Comparison of ENCODE assay signal across 8 cellular contexts in the genomic region with DNA sequence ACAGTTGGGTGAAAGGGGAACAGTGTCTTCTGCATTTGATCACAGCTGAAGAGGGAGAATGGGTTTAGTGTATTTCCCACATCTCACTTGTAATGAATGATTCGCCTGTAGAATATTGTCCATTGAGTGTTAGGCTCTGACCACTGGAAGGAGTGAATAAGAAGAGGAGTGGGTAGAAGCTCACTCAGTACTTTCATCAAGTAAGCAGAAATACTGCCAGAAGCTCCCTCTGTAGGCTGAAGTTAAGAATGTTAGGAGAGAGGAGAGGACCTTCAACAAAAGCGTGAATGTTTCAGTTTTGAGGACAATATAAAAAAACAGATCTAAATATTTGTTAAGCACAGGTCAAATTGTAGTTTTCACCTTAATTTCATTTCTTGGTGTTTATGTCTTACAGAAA. TPM values are rescaled to one million over a fixed set of nuclear protein-coding genes. Genes with fewer than 3 reads are reported as not detected.
A peak's percentile ranks its signal among the peaks of the same experiment; 100 is the strongest.
DNase-seq lines count a peak whose midpoint lies in the region; ATAC-seq and TF ChIP-seq lines count a peak whose summit lies in the region.

No MANE protein-coding gene starts in this region.

- H3K9me3 Mint-ChIP-seq in mesothelial cell of epicardium = no peaks in the 10 kb centered on the region

- TF ChIP-seq CTCF in mesothelial cell of epicardium (IDR thresholded peaks at IDR 0.05; ENCODE audit: unreplicated experiment) = no peak

- ATAC-seq in GM19397 (IDR thresholded peaks at IDR 0.05; ENCODE audit: unreplicated experiment) = no peak

- H3K27ac Mint-ChIP-seq in mesothelial cell of epicardium = no peak overlapping the region

- H3K36me3 Mint-ChIP-seq in mesothelial cell of epicardium = peaks cover 6% of the 10 kb centered on the region

- DNase-seq in GM03348 (ENCODE audit: low spot score) (peak; percentile 35), NAMALWA (ENCODE audit: low spot score) (peak; percentile 36), dedifferentiated amniotic fluid mesenchymal stem cell (ENCODE audit: extremely low spot score) (peak; percentile 44), non-pigmented ciliary epithelial cell (ENCODE audit: low read depth) (peak; percentile 41), NCI-H526 (lab: John Stamatoyannopoulos, UW) (no peak), NCI-H510A (lab: John Stamatoyannopoulos, UW) (no peak), mesothelial cell of epicardium (ENCODE audit: low spot score in 2 of 2, unreplicated experiment in 2 of 2) (no peak)

- H3K4me3 Mint-ChIP-seq in mesothelial cell of epicardium = no peak overlapping the region

- H3K27me3 Mint-ChIP-seq in mesothelial cell of epicardium (ENCODE audit: low read depth) = no peaks in the 10 kb centered on the region

- peaks cover 4% of the 10 kb centered on the region for H3K4me1 Mint-ChIP-seq in mesothelial cell of epicardium

RNA-seq across cellular contexts. Expression of a gene that starts 27.5 kb away (rescaled TPM):
- total RNA-seq in mesothelial cell of epicardium = 9.1 to 11.0 TPM (median 10.6 TPM) in 3 replicates

Comparison
In these comparisons a context has a peak if more than half of its experiments do, and no peak if none do; other contexts are left out.
1. DNase-seq: peak in GM03348 (single experiment), NAMALWA (single experiment), dedifferentiated amniotic fluid mesenchymal stem cell (single experiment) and non-pigmented ciliary epithelial cell (single experiment); none in NCI-H526 (0 of 2), NCI-H510A (single experiment) and mesothelial cell of epicardium (0 of 2).